Comparison of ENCODE assay signal across 1 cellular context in the genomic region with DNA sequence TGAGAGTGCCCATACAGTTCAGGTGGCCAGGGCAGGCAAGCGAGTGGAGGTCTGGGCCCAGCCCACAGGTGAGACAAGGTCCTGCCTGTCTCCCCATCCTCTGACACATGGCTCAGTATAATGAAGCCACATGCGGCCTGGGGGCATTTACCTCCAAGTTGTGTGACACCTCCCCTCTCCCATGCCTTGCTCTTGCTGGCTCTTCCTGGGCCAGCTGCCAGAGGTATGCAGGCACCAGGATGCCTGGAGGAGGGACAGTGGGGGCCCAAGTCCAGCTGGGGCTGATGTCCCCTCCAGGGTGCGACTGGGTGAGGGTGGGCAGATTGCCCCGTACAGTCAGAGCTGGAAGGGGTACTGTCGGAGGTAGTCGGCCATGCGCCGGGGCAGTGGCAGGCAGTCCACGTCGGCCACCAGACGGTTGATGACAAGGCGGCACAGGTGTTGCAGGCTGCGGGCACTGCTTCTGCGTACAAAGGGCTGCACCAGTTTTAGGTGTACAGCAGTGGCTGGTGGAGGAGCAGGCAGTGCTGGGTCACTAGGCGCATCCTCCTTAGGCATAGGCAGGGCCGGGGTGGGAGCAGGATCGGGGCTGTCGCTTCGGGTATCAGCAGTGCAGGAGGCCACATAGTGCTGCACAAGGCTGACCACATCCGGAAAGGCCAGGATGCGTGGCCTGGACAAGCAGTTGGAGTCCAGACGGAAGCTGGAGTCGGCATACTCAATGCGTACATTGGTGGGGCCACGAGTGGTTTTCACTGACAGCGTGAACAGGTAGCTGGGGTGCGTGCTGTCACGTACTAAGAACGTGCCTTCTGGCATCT.
TF ChIP-seq lines count a peak whose summit lies in the region.

No MANE protein-coding gene starts in this region.

TF ChIP-seq in SK-N-SH treated with all-trans-retinoic acid at 6 μM for 48 hours, 23 proteins besides CTCF, POLR2A, EP300 and RAD21 (continued from another document):
- TF ChIP-seq, protein P1, sequence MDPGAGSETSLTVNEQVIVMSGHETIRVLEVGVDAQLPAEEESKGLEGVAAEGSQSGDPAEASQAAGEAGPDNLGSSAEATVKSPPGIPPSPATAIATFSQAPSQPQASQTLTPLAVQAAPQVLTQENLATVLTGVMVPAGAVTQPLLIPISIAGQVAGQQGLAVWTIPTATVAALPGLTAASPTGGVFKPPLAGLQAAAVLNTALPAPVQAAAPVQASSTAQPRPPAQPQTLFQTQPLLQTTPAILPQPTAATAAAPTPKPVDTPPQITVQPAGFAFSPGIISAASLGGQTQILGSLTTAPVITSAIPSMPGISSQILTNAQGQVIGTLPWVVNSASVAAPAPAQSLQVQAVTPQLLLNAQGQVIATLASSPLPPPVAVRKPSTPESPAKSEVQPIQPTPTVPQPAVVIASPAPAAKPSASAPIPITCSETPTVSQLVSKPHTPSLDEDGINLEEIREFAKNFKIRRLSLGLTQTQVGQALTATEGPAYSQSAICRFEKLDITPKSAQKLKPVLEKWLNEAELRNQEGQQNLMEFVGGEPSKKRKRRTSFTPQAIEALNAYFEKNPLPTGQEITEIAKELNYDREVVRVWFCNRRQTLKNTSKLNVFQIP (CRISPR knock-in tag; IDR thresholded peaks at IDR 0.05; ENCODE audit: borderline replicate concordance, low read depth), result no peak
- no peak for TF ChIP-seq TCF4 (CRISPR knock-in tag; IDR thresholded peaks at IDR 0.05; ENCODE audit: borderline replicate concordance)
- TF ChIP-seq ZNF70 (CRISPR knock-in tag; IDR thresholded peaks at IDR 0.05), result no peak
- TF ChIP-seq GLIS3 (CRISPR knock-in tag; IDR thresholded peaks at IDR 0.05), result no peak
- TF ChIP-seq TOX (CRISPR knock-in tag; IDR thresholded peaks at IDR 0.05; ENCODE audit: borderline replicate concordance), result no peak
- no peak for TF ChIP-seq ISL1 (CRISPR knock-in tag; IDR thresholded peaks at IDR 0.05)
- no peak for TF ChIP-seq CSDC2 (CRISPR knock-in tag; IDR thresholded peaks at IDR 0.05)
- TF ChIP-seq BACH2 (CRISPR knock-in tag; IDR thresholded peaks at IDR 0.05; ENCODE audit: borderline replicate concordance), result no peak
